Comparison of ENCODE assay signal across 33 cellular contexts in genomic region chr4:17816142-17816541, GRCh38. TPM values are rescaled to one million over a fixed set of nuclear protein-coding genes. Genes with fewer than 3 reads are reported as not detected.
"Had no signal": no experiment of that assay in that cellular context is flagged by ENCODE, and none has a peak within 500 bp of the region (broad histone marks: within the 10 kb centered on the region; RNA-seq: fewer than 3 reads in every experiment).

No MANE protein-coding gene starts in this region.

- H3K9me3 ChIP-seq: ascending aorta, heart left ventricle, sigmoid colon, stomach, thyroid gland, upper lobe of left lung, vagina had no signal

- H3K4me3 Mint-ChIP-seq: activated CD8-positive, alpha-beta memory T cell treated with anti-CD3 and anti-CD28 coated beads, Interleukin-2, amount 10 ng/mL, durations not matched to agents 7 days and 5 days; activated CD8-positive, alpha-beta T cell treated with anti-CD3 and anti-CD28 coated beads, Interleukin-2, amount 10 ng/mL, durations not matched to agents 7 days and 5 days; activated naive CD8-positive, alpha-beta T cell treated with anti-CD3 and anti-CD28 coated beads, Interleukin-2, amount 10 ng/mL, durations not matched to agents 7 days and 5 days; brain; effector memory CD8-positive, alpha-beta T cell; immature natural killer cell; memory B cell; naive thymus-derived CD8-positive, alpha-beta T cell; neural crest cell; stimulated activated effector memory CD8-positive, alpha-beta T cell treated with anti-CD3 and anti-CD28 coated beads, Interleukin-12 subunit alpha, Interleukin-12 subunit beta, amount 100 ng/mL, for 72 hours had no signal

- H3K27me3 ChIP-seq: ascending aorta, cardiac muscle cell, heart left ventricle, sigmoid colon, stomach, thyroid gland, upper lobe of left lung, vagina had no signal

- H3K27ac Mint-ChIP-seq: activated CD8-positive, alpha-beta memory T cell treated with anti-CD3 and anti-CD28 coated beads, Interleukin-2, amount 10 ng/mL, durations not matched to agents 7 days and 5 days; activated CD8-positive, alpha-beta T cell treated with anti-CD3 and anti-CD28 coated beads, Interleukin-2, amount 10 ng/mL, durations not matched to agents 7 days and 5 days; activated naive CD8-positive, alpha-beta T cell treated with anti-CD3 and anti-CD28 coated beads, Interleukin-2, amount 10 ng/mL, durations not matched to agents 7 days and 5 days; effector memory CD8-positive, alpha-beta T cell; memory B cell; naive thymus-derived CD8-positive, alpha-beta T cell; stimulated activated effector memory CD8-positive, alpha-beta T cell treated with anti-CD3 and anti-CD28 coated beads, Interleukin-12 subunit alpha, Interleukin-12 subunit beta, amount 100 ng/mL, for 72 hours had no signal

- H3K36me3 ChIP-seq: ascending aorta, cardiac muscle cell, heart left ventricle, sigmoid colon, stomach, thyroid gland, upper lobe of left lung, vagina had no signal

- H3K36me3 Mint-ChIP-seq: brain; immature natural killer cell; memory B cell; naive thymus-derived CD8-positive, alpha-beta T cell had no signal

- H3K9me3 Mint-ChIP-seq: activated naive CD8-positive, alpha-beta T cell treated with anti-CD3 and anti-CD28 coated beads, Interleukin-2, amount 10 ng/mL, durations not matched to agents 7 days and 5 days; brain; effector memory CD8-positive, alpha-beta T cell; immature natural killer cell; memory B cell; naive thymus-derived CD8-positive, alpha-beta T cell; neural crest cell; stimulated activated effector memory CD8-positive, alpha-beta T cell treated with anti-CD3 and anti-CD28 coated beads, Interleukin-12 subunit alpha, Interleukin-12 subunit beta, amount 100 ng/mL, for 72 hours had no signal

- DNase-seq: activated CD4-positive, alpha-beta T cell treated with anti-CD3 and anti-CD28 coated beads for 48 hours; activated CD8-positive, alpha-beta memory T cell treated with anti-CD3 and anti-CD28 coated beads, Interleukin-2, amount 10 ng/mL, durations not matched to agents 7 days and 5 days; activated CD8-positive, alpha-beta T cell treated with anti-CD3 and anti-CD28 coated beads, Interleukin-2, amount 10 ng/mL, durations not matched to agents 7 days and 5 days; activated effector memory CD4-positive, alpha-beta T cell treated with Interleukin-2 at 50 U/mL for 16 hours; activated naive CD4-positive, alpha-beta T cell treated with Interleukin-2 at 50 U/mL for 16 hours; activated naive CD8-positive, alpha-beta T cell treated with anti-CD3 and anti-CD28 coated beads, Interleukin-2, amount 10 ng/mL, durations not matched to agents 7 days and 5 days; activated T-cell treated with anti-CD3 and anti-CD28 coated beads, Interleukin-2, amount 50 U/mL, for 48 hours; cortex of kidney; effector memory CD8-positive, alpha-beta T cell; erythroblast; foreskin fibroblast; heart left ventricle; hypothalamus; immature natural killer cell; naive thymus-derived CD8-positive, alpha-beta T cell; occipital lobe; posterior cingulate gyrus; sigmoid colon; small intestine; stimulated activated CD4-positive, alpha-beta T cell treated with anti-CD3 and anti-CD28 coated beads, Interleukin-4, amount 100 ng/mL, for 24 hours; stomach; T-helper 9 cell; thyroid gland; upper lobe of left lung; WERI-Rb-1 had no signal

- H3K27me3 Mint-ChIP-seq: activated CD8-positive, alpha-beta memory T cell treated with anti-CD3 and anti-CD28 coated beads, Interleukin-2, amount 10 ng/mL, durations not matched to agents 7 days and 5 days; activated naive CD8-positive, alpha-beta T cell treated with anti-CD3 and anti-CD28 coated beads, Interleukin-2, amount 10 ng/mL, durations not matched to agents 7 days and 5 days; brain; effector memory CD8-positive, alpha-beta T cell; memory B cell; naive thymus-derived CD8-positive, alpha-beta T cell had no signal

- H3K4me3 ChIP-seq: ascending aorta, cardiac muscle cell, heart left ventricle, sigmoid colon, stomach, thyroid gland, upper lobe of left lung, vagina had no signal

- H3K27ac ChIP-seq: ascending aorta, cardiac muscle cell, heart left ventricle, sigmoid colon, stomach, thyroid gland, upper lobe of left lung, vagina, WERI-Rb-1 had no signal

RNA-seq across cellular contexts. Expression of gene NCAPG, which starts 5.4 kb away (rescaled TPM):
- total RNA-seq: ascending aorta had no signal

RNA-seq across cellular contexts. Expression of gene FAM184B, which starts 34.7 kb away (rescaled TPM):
- total RNA-seq: activated naive CD8-positive, alpha-beta T cell treated with anti-CD3 and anti-CD28 coated beads, Interleukin-2, amount 10 ng/mL, durations not matched to agents 7 days and 5 days; ascending aorta; cardiac muscle cell; naive thymus-derived CD8-positive, alpha-beta T cell; renal cortical epithelial cell; sigmoid colon; thyroid gland; vagina had no signal
